Comparison of ENCODE assay signal across 22 cellular contexts in the genomic region with DNA sequence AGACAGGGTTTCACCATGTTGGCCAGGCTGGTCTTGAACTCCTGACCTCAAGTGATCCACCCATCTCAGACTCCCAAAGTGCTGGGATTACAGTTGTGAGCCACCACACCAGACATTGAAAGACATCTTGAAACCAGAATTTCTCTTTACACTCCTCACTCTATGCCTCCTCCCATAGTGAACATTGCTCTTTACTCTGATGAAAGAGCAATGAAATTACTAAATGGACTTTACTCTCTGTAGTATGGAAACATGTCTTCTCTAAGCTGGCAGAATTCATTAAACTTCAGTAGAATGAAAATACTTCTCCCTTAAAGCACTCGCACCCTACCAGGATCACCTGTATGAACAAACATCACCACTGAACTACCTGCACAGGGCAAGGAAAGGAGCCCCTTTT. TPM values are rescaled to one million over a fixed set of nuclear protein-coding genes. Genes with fewer than 3 reads are reported as not detected.
DNase-seq lines count a peak whose midpoint lies in the region; ATAC-seq, FAIRE-seq and TF ChIP-seq lines count a peak whose summit lies in the region.
"Had no signal": no experiment of that assay in that cellular context is flagged by ENCODE, and none has a peak within 500 bp of the region (broad histone marks: within the 10 kb centered on the region; RNA-seq: fewer than 3 reads in every experiment).

No MANE protein-coding gene starts in this region.

- H3K27ac ChIP-seq in GM23338 (ENCODE audit: low read depth): no peak overlapping the region
- H3K27ac ChIP-seq in hepatocyte: peak overlapping the region; percentile 46
- H3K27ac ChIP-seq in HepG2 (ENCODE audit: extremely low read length, insufficient read depth, low read length): peak overlapping the region; percentile 23
- H3K27ac ChIP-seq in naive thymus-derived CD4-positive, alpha-beta T cell (ENCODE audit: low read depth, low read length): no peak overlapping the region
- H3K27ac ChIP-seq: 22Rv1, BLaER1, C4-2B had no signal

- H3K9me2 ChIP-seq in GM23338 (ENCODE audit: insufficient read depth) (no peaks in the 10 kb centered on the region), hepatocyte (replicated peaks; ENCODE audit: insufficient read depth) (no peaks in the 10 kb centered on the region)

- H3K36me3 ChIP-seq in GM23338 (ENCODE audit: insufficient read depth): no peaks in the 10 kb centered on the region
- no peaks in the 10 kb centered on the region for H3K36me3 ChIP-seq in hepatocyte (replicated peaks; ENCODE audit: insufficient read depth, low read depth)
- H3K36me3 ChIP-seq in HepG2 (replicated peaks in 1 of 2; ENCODE audit: control insufficient read depth in 1 of 2, insufficient read depth in 2 of 2, low read length in 2 of 2): no peaks in the 10 kb centered on the region
- H3K36me3 ChIP-seq in mucosa of descending colon (ENCODE audit: low read depth): no peaks in the 10 kb centered on the region
- no peaks in the 10 kb centered on the region for H3K36me3 ChIP-seq in naive thymus-derived CD4-positive, alpha-beta T cell (ENCODE audit: control insufficient read depth in 2 of 3, insufficient read depth in 3 of 3, low read length in 3 of 3)
- H3K36me3 ChIP-seq: BLaER1 had no signal

- no peak for TF ChIP-seq RAD21 in HepG2 (CRISPR knock-in tag; IDR thresholded peaks at IDR 0.05)

- ATAC-seq in GM23338: no peak
- ATAC-seq in HepG2: peak; percentile 67
- ATAC-seq in mucosa of descending colon: peak; percentile 69
- no peak for ATAC-seq in T-cell (replicated peaks in 1 of 4)
- ATAC-seq in HG02884 (IDR thresholded peaks at IDR 0.05; ENCODE audit: unreplicated experiment): no peak
- no peak for ATAC-seq in naive thymus-derived CD4-positive, alpha-beta T cell
- ATAC-seq: CD8-positive, alpha-beta T cell had no signal

- H3K9me3 ChIP-seq in hepatocyte (ENCODE audit: low read depth): peaks cover 4% of the 10 kb centered on the region
- H3K9me3 ChIP-seq in HepG2 (ENCODE audit: low read length): no peaks in the 10 kb centered on the region
- H3K9me3 ChIP-seq in mucosa of descending colon: peaks cover 2% of the 10 kb centered on the region
- H3K9me3 ChIP-seq in naive thymus-derived CD4-positive, alpha-beta T cell (ENCODE audit: control insufficient read depth in 2 of 3, low read length in 3 of 3): no peaks in the 10 kb centered on the region
- H3K9me3 ChIP-seq: Caco-2 had no signal

- H3K27me3 Mint-ChIP-seq in GM23338 (ENCODE audit: insufficient read depth, low read depth, poor library complexity) (no peaks in the 10 kb centered on the region), T-cell (peaks cover 0 to 4% of the 10 kb centered on the region in 2 donors)
- peaks cover 0 to 20% (median 4%) of the 10 kb centered on the region in 5 donors for H3K27me3 Mint-ChIP-seq in naive thymus-derived CD4-positive, alpha-beta T cell

- H3K4me1 ChIP-seq in GM23338 (ENCODE audit: insufficient read depth) (no peaks in the 10 kb centered on the region), hepatocyte (ENCODE audit: insufficient read depth) (no peaks in the 10 kb centered on the region), HepG2 (ENCODE audit: insufficient read depth, low read length) (peaks cover 25% of the 10 kb centered on the region), mucosa of descending colon (ENCODE audit: low read depth) (no peaks in the 10 kb centered on the region)
- H3K4me1 ChIP-seq in naive thymus-derived CD4-positive, alpha-beta T cell (ENCODE audit: control insufficient read depth in 2 of 2, insufficient read depth in 2 of 2, low read length in 2 of 2): no peaks in the 10 kb centered on the region
- H3K4me1 ChIP-seq: Caco-2 had no signal

- TF ChIP-seq EP300 in HepG2 (IDR thresholded peaks at IDR 0.05; ENCODE audit: low read depth in 2 of 2, low read length in 2 of 2) (no peak), HepG2 (CRISPR knock-in tag; IDR thresholded peaks at IDR 0.05; ENCODE audit: borderline replicate concordance) (no peak)

- H3F3A ChIP-seq in GM23338 (replicated peaks; ENCODE audit: low read depth): no peaks in the 10 kb centered on the region

- BruUV-seq in HepG2 (replicated peaks; lab: Mats Ljungman, UMichigan): no TSS peak

- H3K4me2 ChIP-seq in GM23338 (no peak overlapping the region), hepatocyte (no peak overlapping the region), HepG2 (ENCODE audit: low read depth, low read length) (peak overlapping the region; percentile 21)
- H3K4me2 ChIP-seq: BLaER1 had no signal

- no peak overlapping the region for H3K9ac ChIP-seq in HepG2 (ENCODE audit: insufficient read depth, low read depth, low read length)
- H3K9ac ChIP-seq: BLaER1 had no signal

- FAIRE-seq in HepG2 (lab: Jason Lieb, UNC): no peak
- FAIRE-seq: G401.6, GM12892, H1 had no signal

- TF ChIP-seq CTCF in GM23338 (conservative IDR thresholded peaks at IDR 0.05; ENCODE audit: low read depth in 2 of 2) (no peak), hepatocyte (IDR thresholded peaks at IDR 0.05; ENCODE audit: poor library complexity) (no peak), HepG2 (CRISPR knock-in tag; IDR thresholded peaks at IDR 0.05) (no peak), mucosa of descending colon (IDR thresholded peaks at IDR 0.05) (no peak)

- no peaks in the 10 kb centered on the region for H3K36me3 Mint-ChIP-seq in GM23338 (ENCODE audit: low read depth)
- no peaks in the 10 kb centered on the region for H3K36me3 Mint-ChIP-seq in T-cell
- peaks cover 0 to 4% (median 0%) of the 10 kb centered on the region in 5 donors for H3K36me3 Mint-ChIP-seq in naive thymus-derived CD4-positive, alpha-beta T cell
- H3K36me3 Mint-ChIP-seq: CD4-positive, CD25-positive, alpha-beta regulatory T cell had no signal

- H3K79me2 ChIP-seq in GM23338 (replicated peaks; ENCODE audit: insufficient read depth) (no peaks in the 10 kb centered on the region), hepatocyte (no peaks in the 10 kb centered on the region), HepG2 (ENCODE audit: insufficient read depth, low read length) (no peaks in the 10 kb centered on the region)

- H4K20me1 ChIP-seq in GM23338 (replicated peaks; ENCODE audit: insufficient read depth) (no peaks in the 10 kb centered on the region), hepatocyte (ENCODE audit: insufficient read depth, poor library complexity, severe bottlenecking) (no peaks in the 10 kb centered on the region), HepG2 (ENCODE audit: insufficient read depth, low read length) (no peaks in the 10 kb centered on the region)
- H4K20me1 ChIP-seq: BLaER1 had no signal

- TF ChIP-seq POLR2A in HepG2 (IDR thresholded peaks at IDR 0.05; ENCODE audit: insufficient read depth in 1 of 2, low read depth in 2 of 2, low read length in 2 of 2): no peak

- H2AFZ ChIP-seq in GM23338 (peak overlapping the region; percentile 59; the same call in 1 of the 2 replicates), hepatocyte (no peak overlapping the region), HepG2 (ENCODE audit: low read length) (peak overlapping the region; percentile 70)

- H3K27ac Mint-ChIP-seq in GM23338: no peak overlapping the region
- no peak overlapping the region for H3K27ac Mint-ChIP-seq in T-cell
- no peak overlapping the region for H3K27ac Mint-ChIP-seq in naive thymus-derived CD4-positive, alpha-beta T cell
- H3K27ac Mint-ChIP-seq: B cell; CD4-positive, CD25-positive, alpha-beta regulatory T cell; CD8-positive, alpha-beta T cell had no signal

- POLR2A ChIA-PET in HepG2 (lab: Yijun Ruan, JAX) (interaction anchor here (1.0 kb wide), 1 partner anchor 28 kb away, joined by 4 read pairs; a partner anchor contains a TSS), T-cell (lab: Charles Lee) (no interaction called here)
- POLR2A ChIA-PET in naive thymus-derived CD4-positive, alpha-beta T cell (lab: Charles Lee): no interaction called here

- H3K27me3 ChIP-seq in GM23338 (ENCODE audit: insufficient read depth): no peaks in the 10 kb centered on the region
- H3K27me3 ChIP-seq in hepatocyte: no peaks in the 10 kb centered on the region
- no peaks in the 10 kb centered on the region for H3K27me3 ChIP-seq in HepG2 (ENCODE audit: control insufficient read depth in 1 of 2, insufficient read depth in 2 of 2, low read length in 2 of 2)
- H3K27me3 ChIP-seq in naive thymus-derived CD4-positive, alpha-beta T cell (ENCODE audit: control insufficient read depth in 2 of 2, insufficient read depth in 2 of 2, low read length in 2 of 2): no peaks in the 10 kb centered on the region
- H3K27me3 ChIP-seq: BLaER1 had no signal

- CTCF ChIA-PET in HepG2 (lab: Yijun Ruan, JAX; ENCODE audit: low intra/inter-chr PET ratio, low total read pairs): no interaction called here
- CTCF ChIA-PET in T-cell (lab: Charles Lee): interaction anchor here in 1 of 2 donors (0.6 kb wide), 1 partner anchor 38 kb away, joined by 3 read pairs; no protein-coding TSS in a partner anchor
- CTCF ChIA-PET in naive thymus-derived CD4-positive, alpha-beta T cell (lab: Charles Lee): no interaction called here

- H3K9me3 Mint-ChIP-seq in GM23338: no peaks in the 10 kb centered on the region
- no peaks in the 10 kb centered on the region for H3K9me3 Mint-ChIP-seq in T-cell
- H3K9me3 Mint-ChIP-seq in naive thymus-derived CD4-positive, alpha-beta T cell: peaks cover 0 to 5% (median 2%) of the 10 kb centered on the region in 11 donors
- H3K9me3 Mint-ChIP-seq: CD8-positive, alpha-beta T cell had no signal

- H3K4me1 Mint-ChIP-seq in GM23338 (no peaks in the 10 kb centered on the region), T-cell (no peaks in the 10 kb centered on the region)
- no peaks in the 10 kb centered on the region for H3K4me1 Mint-ChIP-seq in naive thymus-derived CD4-positive, alpha-beta T cell
- H3K4me1 Mint-ChIP-seq: B cell; CD4-positive, CD25-positive, alpha-beta regulatory T cell had no signal

- DNase-seq in GM23338 (ENCODE audit: low spot score) (no peak), hepatocyte (ENCODE audit: low spot score) (no peak), HepG2 (ENCODE audit: low spot score) (no peak), mucosa of descending colon (no peak), T-cell (no peak), posterior vena cava (ENCODE audit: low spot score) (no peak)
- no peak for DNase-seq in naive thymus-derived CD4-positive, alpha-beta T cell
- DNase-seq: Caco-2; CD4-positive, CD25-positive, alpha-beta regulatory T cell; CD8-positive, alpha-beta T cell; DMS153; DND-41; H7; HCEC 1CT had no signal

- intact Hi-C loops in HepG2 (cut with micrococcal nuclease; ENCODE audit: unreplicated experiment): no loop called here
- intact Hi-C loops in mucosa of descending colon (cut with DNase I, micrococcal nuclease): no loop called here
- intact Hi-C loops in posterior vena cava (cut with DNase I): no loop called here
- intact Hi-C loops in naive thymus-derived CD4-positive, alpha-beta T cell (cut with micrococcal nuclease): no loop called here

- 100% methylated on average over 1 of the region's 1 CpG for WGBS in hepatocyte (ENCODE audit: low lambda C conversion rate, missing lambda C conversion rate)
- 8% methylated on average over 1 of the region's 1 CpG for whole genome bisulfite sequencing in HepG2 (ENCODE audit: low lambda C conversion rate)

- H3K4me3 Mint-ChIP-seq in GM23338 (no peak overlapping the region), T-cell (no peak overlapping the region)
- H3K4me3 Mint-ChIP-seq in naive thymus-derived CD4-positive, alpha-beta T cell: no peak overlapping the region
- H3K4me3 Mint-ChIP-seq: B cell; CD4-positive, CD25-positive, alpha-beta regulatory T cell; CD8-positive, alpha-beta T cell had no signal

- in situ Hi-C loops in HepG2 (cut with HindIII; ENCODE audit: extremely low pct_ligation_motif_present, low pct_unique_long_range_greater_than_20kb): no loop called here

- H3K4me3 ChIP-seq in GM23338 (no peak overlapping the region), hepatocyte (no peak overlapping the region), HepG2 (replicated peaks in 1 of 3; ENCODE audit: insufficient read depth in 1 of 3, low read depth in 2 of 3, low read length in 3 of 3) (no peak overlapping the region), mucosa of descending colon (no peak overlapping the region)
- no peak overlapping the region for H3K4me3 ChIP-seq in naive thymus-derived CD4-positive, alpha-beta T cell (ENCODE audit: low read length)
- H3K4me3 ChIP-seq: BLaER1 had no signal

RNA-seq across cellular contexts. Expression of a gene that starts 27.8 kb away (rescaled TPM):
- 86.4 and 88.5 TPM in 2 replicates for total RNA-seq in GM23338 (2014; rRNA removed; shearing (Covaris generic))
- polyA plus RNA-seq in GM23338 (2016; fragmentation: Nextera tagmentation; extraction: Ambion mirVana) (83.5 and 87.6 TPM in 2 replicates), hepatocyte (216 and 228 TPM in 2 replicates), HepG2 (2011; rRNA removed) (66.2 and 71.7 TPM in 2 replicates)
- total RNA-seq in hepatocyte (150 and 172 TPM in 2 replicates), HepG2 (2016; rRNA removed; fragmentation: Illumina TruSeq; extraction: Trizol) (53.6 and 75.5 TPM in 2 replicates), mucosa of descending colon (100 to 1,000 TPM in 1 of 3 donors, 10 to 100 TPM in 2; 82.0 to 125 (median 95.2) TPM), T-cell (10 to 100 TPM; 37.8 to 49.4 (median 44.1) TPM), posterior vena cava (10 to 100 TPM; 67.7 to 69.0 TPM)
- total RNA-seq in HepG2 (2016; cell fraction: cytosol; rRNA removed; fragmentation: Illumina TruSeq; extraction: Trizol; ENCODE audit: low read depth): 19.9 and 20.4 TPM in 2 replicates
- 55.4 and 69.3 TPM in 2 replicates for total RNA-seq in HepG2 (2016; cell fraction: insoluble cytoplasmic fraction; rRNA removed; fragmentation: Illumina TruSeq; extraction: Trizol)
- 41.0 and 43.7 TPM in 2 replicates for total RNA-seq in HepG2 (2016; cell fraction: membrane; rRNA removed; fragmentation: Illumina TruSeq; extraction: Trizol)
- 52.9 and 55.9 TPM in 2 replicates for total RNA-seq in HepG2 (2016; cell fraction: nucleus; rRNA removed; fragmentation: Illumina TruSeq; extraction: Trizol)
- 69.5 and 71.5 TPM in 2 replicates for polyA plus RNA-seq in HepG2 (2011; cell fraction: cytosol; rRNA removed)
- polyA plus RNA-seq in HepG2 (2011; cell fraction: nucleus; rRNA removed): 50.5 and 60.9 TPM in 2 replicates
- 56.0 and 60.1 TPM in 2 replicates for polyA plus RNA-seq in HepG2 (2012)
- 34.7 and 37.4 TPM in 2 replicates for polyA plus RNA-seq in HepG2 (2016; cell fraction: cytosol; fragmentation: Illumina TruSeq; extraction: Trizol; ENCODE audit: low read depth)
- 161 and 167 TPM in 2 replicates for polyA plus RNA-seq in HepG2 (2016; cell fraction: insoluble cytoplasmic fraction; fragmentation: Illumina TruSeq; extraction: Trizol; ENCODE audit: low read depth)
- polyA plus RNA-seq in HepG2 (2016; cell fraction: membrane; fragmentation: Illumina TruSeq; extraction: Trizol; ENCODE audit: low read depth): 56.9 and 63.5 TPM in 2 replicates
- polyA plus RNA-seq in HepG2 (2016; cell fraction: nucleus; fragmentation: Illumina TruSeq; extraction: Trizol; ENCODE audit: insufficient read depth, low read depth): 94.6 and 99.1 TPM in 2 replicates
- polyA minus RNA-seq in HepG2 (2011; rRNA and poly(A)+ RNA removed; ENCODE audit: low replicate concordance): 32.7 and 41.4 TPM in 2 replicates
- polyA minus RNA-seq in HepG2 (2011; cell fraction: cytosol; rRNA and poly(A)+ RNA removed): 30.4 and 30.6 TPM in 2 replicates
- polyA minus RNA-seq in HepG2 (2011; cell fraction: nucleus; rRNA and poly(A)+ RNA removed): 95.5 and 108 TPM in 2 replicates
- total RNA-seq in naive thymus-derived CD4-positive, alpha-beta T cell: 10 to 100 TPM; 40.8 to 72.2 (median 45.6) TPM
- polyA plus RNA-seq in naive thymus-derived CD4-positive, alpha-beta T cell: 10 to 100 TPM; 41.6 to 53.8 TPM

Comparison
In these comparisons a context has a peak if more than half of its experiments do, and no peak if none do; other contexts are left out.
1. ATAC-seq: peak in HepG2 (single experiment) and mucosa of descending colon (single experiment); none in GM23338 (single experiment), T-cell (0 of 4), HG02884 (single experiment) and naive thymus-derived CD4-positive, alpha-beta T cell (single experiment).
2. H3K27ac ChIP-seq: peak in hepatocyte (single experiment) and HepG2 (single experiment); none in GM23338 (single experiment) and naive thymus-derived CD4-positive, alpha-beta T cell (single experiment).